8 cellular contexts compared by ENCODE assay signal in the genomic region with DNA sequence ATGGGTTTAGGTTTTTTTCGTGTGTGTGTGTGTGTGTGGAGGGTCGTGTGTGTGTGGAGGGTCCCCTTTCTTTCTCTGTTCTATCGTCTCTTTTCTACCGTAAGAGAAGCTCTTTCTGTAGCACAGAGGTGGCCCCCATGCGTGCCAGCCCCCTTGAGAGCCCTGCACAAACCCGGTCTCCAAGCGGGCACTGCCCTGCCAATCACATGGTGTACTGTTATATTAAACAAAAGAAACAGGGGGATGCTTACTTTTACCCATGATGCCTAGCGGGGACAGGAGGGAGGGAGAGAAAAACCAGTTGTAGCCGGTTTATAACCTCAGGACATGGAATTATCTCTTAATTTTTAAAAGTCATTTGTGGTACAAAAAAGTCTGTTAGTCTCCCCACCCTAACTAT. TPM values are rescaled to one million over a fixed set of nuclear protein-coding genes. Genes with fewer than 3 reads are reported as not detected.
DNase-seq lines count a peak whose midpoint lies in the region; ATAC-seq and TF ChIP-seq lines count a peak whose summit lies in the region.

No MANE protein-coding gene starts in this region.

- H3K27me3 ChIP-seq in esophagus muscularis mucosa (no peaks in the 10 kb centered on the region), MG63 (no peaks in the 10 kb centered on the region)

- no peak for TF ChIP-seq EP300 in esophagus muscularis mucosa (IDR thresholded peaks at IDR 0.05)

- H3K4me1 ChIP-seq in esophagus muscularis mucosa = peaks cover 30 to 53% (median 39%) of the 10 kb centered on the region in 4 donors

- peak overlapping the region in 2 of 4 donors; percentile 19 to 31 for H3K27ac ChIP-seq in esophagus muscularis mucosa (replicated peaks in 1 of 4)

- DNase-seq in HCEC 1CT = peak; percentile 43
- DNase-seq in NCI-H510A (lab: John Stamatoyannopoulos, UW) = peak; percentile 63
- no peak for DNase-seq in esophagus muscularis mucosa (ENCODE audit: extremely low spot score)
- DNase-seq in sciatic nerve (ENCODE audit: low spot score) = no peak
- no peak for DNase-seq in MG63
- DNase-seq in GDM1 (lab: John Stamatoyannopoulos, UW) = no peak
- DNase-seq in GM13977 (ENCODE audit: low spot score) = no peak

- 19% methylated on average over 9 of the region's 9 CpGs for WGBS in esophagus muscularis mucosa

- H3K9me3 ChIP-seq in esophagus muscularis mucosa (no peaks in the 10 kb centered on the region), MG63 (no peaks in the 10 kb centered on the region)

- H3K4me3 ChIP-seq in esophagus muscularis mucosa (peak overlapping the region; percentile 1 to 11 (median 2)), MG63 (no peak overlapping the region)

- in situ Hi-C loops in GM13977 (cut with MboI; ENCODE audit: low pct_unique_long_range_greater_than_20kb, low sequenced_read_pairs, unreplicated experiment) = no loop called here

- intact Hi-C loops in esophagus muscularis mucosa (cut with DNase I) (no loop called here), sciatic nerve (cut with DNase I) (no loop called here)

- H3K36me3 ChIP-seq in esophagus muscularis mucosa (no peaks in the 10 kb centered on the region), MG63 (peaks cover 5% of the 10 kb centered on the region)

- TF ChIP-seq CTCF in esophagus muscularis mucosa (IDR thresholded peaks at IDR 0.05) (no peak), GM13977 (IDR thresholded peaks at IDR 0.05; ENCODE audit: extremely low read depth, insufficient read depth, missing control alignments) (no peak)

- peak; percentile 69 for ATAC-seq in sciatic nerve
- no peak for ATAC-seq in GM18909 (IDR thresholded peaks at IDR 0.05; ENCODE audit: poor library complexity, unreplicated experiment)

- TF ChIP-seq POLR2A in esophagus muscularis mucosa (IDR thresholded peaks at IDR 0.05; ENCODE audit: low read depth) = no peak

RNA-seq across cellular contexts. Expression of a gene that starts 41.0 kb away (rescaled TPM):
- 10 to 100 TPM; 21.9 to 30.5 (median 26.4) TPM for total RNA-seq in esophagus muscularis mucosa
- total RNA-seq in sciatic nerve = 59.6 TPM
- total RNA-seq in MG63 (2014; rRNA removed; shearing (Covaris generic); ENCODE audit: low replicate concordance) = 5.9 and 7.4 TPM in 2 replicates

Comparison
In these comparisons a context has a peak if more than half of its experiments do, and no peak if none do; other contexts are left out.
1. DNase-seq: peak in HCEC 1CT (single experiment) and NCI-H510A (single experiment); none in esophagus muscularis mucosa (single experiment), sciatic nerve (single experiment), MG63 (single experiment), GDM1 (single experiment) and GM13977 (single experiment).